ENCODE assay signal across 1 cellular context in genomic region chr6:7150381-7151064, GRCh38.
TF ChIP-seq lines count a peak whose summit lies in the region.

No MANE protein-coding gene starts in this region.

TF ChIP-seq in HepG2, 621 proteins besides CTCF, POLR2A, EP300 and RAD21 (continued from another document):
- TF ChIP-seq KLF15 (CRISPR knock-in tag; IDR thresholded peaks at IDR 0.05; ENCODE audit: borderline replicate concordance) (no peak), ESRRA (CRISPR knock-in tag; IDR thresholded peaks at IDR 0.05; ENCODE audit: low read depth) (no peak), ZMYM3 (CRISPR knock-in tag; IDR thresholded peaks at IDR 0.05) (no peak), CERS6 (CRISPR knock-in tag; IDR thresholded peaks at IDR 0.05) (no peak), PCBP2 (optimal IDR thresholded peaks at IDR 0.05; ENCODE audit: low read depth, low read length, poor library complexity, severe bottlenecking) (no peak), RBM22 (optimal IDR thresholded peaks at IDR 0.05; ENCODE audit: low read length) (peak; percentile 58), ZNF770 (CRISPR knock-in tag; IDR thresholded peaks at IDR 0.05) (no peak), ZBTB33 (CRISPR knock-in tag; IDR thresholded peaks at IDR 0.05) (peak; percentile 63; the same call in 1 of the 2 replicates), DRAP1 (CRISPR knock-in tag; IDR thresholded peaks at IDR 0.05) (no peak), E2F2 (CRISPR knock-in tag; IDR thresholded peaks at IDR 0.05; ENCODE audit: borderline replicate concordance) (no peak), ZNF609 (CRISPR knock-in tag; IDR thresholded peaks at IDR 0.05; ENCODE audit: borderline replicate concordance) (0 out of 2 replicates have a peak, but pooled peaks have one; percentile 15), ZNF687 (CRISPR knock-in tag; IDR thresholded peaks at IDR 0.05) (peak; percentile 31; the same call in 1 of the 2 replicates), ZNF383 (CRISPR knock-in tag; IDR thresholded peaks at IDR 0.05; ENCODE audit: borderline replicate concordance) (no peak), RORA (CRISPR knock-in tag; IDR thresholded peaks at IDR 0.05) (no peak), MEIS1 (CRISPR knock-in tag; IDR thresholded peaks at IDR 0.05; ENCODE audit: borderline replicate concordance) (0 out of 2 replicates have a peak, but pooled peaks have one; percentile 28), NFIC (IDR thresholded peaks at IDR 0.05; ENCODE audit: low read length) (no peak), ZBTB38 (CRISPR knock-in tag; IDR thresholded peaks at IDR 0.05) (peak; percentile 72; the same call in 1 of the 2 replicates), GMEB1 (CRISPR knock-in tag; IDR thresholded peaks at IDR 0.05; ENCODE audit: borderline replicate concordance) (no peak), NR3C1 (CRISPR knock-in tag; IDR thresholded peaks at IDR 0.05) (no peak)
TF ChIP-seq in HepG2: peak in this region for 8.
